Comparison of ENCODE assay signal across 11 cellular contexts in the genomic region with DNA sequence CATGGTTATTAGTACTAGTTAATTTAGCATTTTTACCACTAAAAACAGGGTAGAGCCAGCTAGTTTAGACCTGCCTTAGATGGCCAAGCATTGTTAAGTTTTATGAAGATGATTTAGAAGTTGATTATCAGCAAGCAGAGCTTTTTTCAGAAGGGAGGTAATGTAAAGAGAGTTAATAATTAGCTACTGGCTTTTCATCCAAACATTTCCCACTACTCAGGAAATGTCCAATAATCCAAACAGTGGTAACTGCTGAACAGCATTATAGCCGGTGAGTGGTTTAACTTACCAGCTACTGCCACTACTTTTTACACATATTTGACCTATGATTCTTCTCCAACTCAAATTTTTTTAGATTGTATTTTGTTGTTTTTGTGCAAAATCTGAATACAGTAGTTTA. TPM values are rescaled to one million over a fixed set of nuclear protein-coding genes. Genes with fewer than 3 reads are reported as not detected.
A peak's percentile ranks its signal among the peaks of the same experiment; 100 is the strongest.
DNase-seq lines count a peak whose midpoint lies in the region; ATAC-seq and TF ChIP-seq lines count a peak whose summit lies in the region.
"Had no signal": no experiment of that assay in that cellular context is flagged by ENCODE, and none has a peak within 500 bp of the region (broad histone marks: within the 10 kb centered on the region; RNA-seq: fewer than 3 reads in every experiment).

No MANE protein-coding gene starts in this region.

- H3K79me2 ChIP-seq in DND-41 (ENCODE audit: insufficient read depth, low read length) = peaks cover 67% of the 10 kb centered on the region

- no peaks in the 10 kb centered on the region for H3K36me3 Mint-ChIP-seq in T-cell
- H3K36me3 Mint-ChIP-seq in activated T-helper 2 cell treated with anti-CD3 and anti-CD28 coated beads, Interferon-gamma antibody, Interleukin-2, Interleukin-4, amounts not matched to agents 10 μg/mL and 5 μg/mL and 100 μg/mL, durations not matched to agents 14 hours and 24 hours and 36 hours (ENCODE audit: low read depth) = peaks cover 5% of the 10 kb centered on the region

- H3K27me3 ChIP-seq in DND-41 (ENCODE audit: insufficient read depth, low read length, poor library complexity) (no peaks in the 10 kb centered on the region), iPS-18a (ENCODE audit: control insufficient read depth, insufficient read depth, low read length) (peaks cover 29% of the 10 kb centered on the region), WERI-Rb-1 (ENCODE audit: insufficient read depth, low read depth, severe bottlenecking) (peaks cover 2% of the 10 kb centered on the region)

- peak overlapping the region; percentile 65 to 93 (median 87) for H3K4me3 Mint-ChIP-seq in T-cell
- no peak overlapping the region for H3K4me3 Mint-ChIP-seq in activated T-helper 2 cell treated with anti-CD3 and anti-CD28 coated beads, Interferon-gamma antibody, Interleukin-2, Interleukin-4, amounts not matched to agents 10 μg/mL and 5 μg/mL and 100 μg/mL, durations not matched to agents 14 hours and 24 hours and 36 hours (ENCODE audit: low read depth)

- H3K9ac ChIP-seq in DND-41 (ENCODE audit: low read depth, low read length) = peak overlapping the region; percentile 63
- H3K9ac ChIP-seq in iPS-18a (ENCODE audit: low read length) = peak overlapping the region; percentile 45

- H3K4me1 ChIP-seq in DND-41 (ENCODE audit: insufficient read depth, low read length) (peaks cover 68% of the 10 kb centered on the region), iPS-18a (ENCODE audit: control insufficient read depth, low read depth, low read length) (peaks cover 9% of the 10 kb centered on the region)

- peak overlapping the region; percentile 70 for H3K4me2 ChIP-seq in DND-41 (ENCODE audit: insufficient read depth, low read length)

- H3K36me3 ChIP-seq in DND-41 (ENCODE audit: insufficient read depth, low read length) = 0 out of 2 replicates have a peak, but pooled peaks cover 5% of the 10 kb centered on the region
- no peaks in the 10 kb centered on the region for H3K36me3 ChIP-seq in iPS-18a (ENCODE audit: control insufficient read depth, low read depth, low read length)
- no peaks in the 10 kb centered on the region; the same call in 1 of the 2 replicates for H3K36me3 ChIP-seq in WERI-Rb-1

- no peak for TF ChIP-seq CTCF in DND-41 (IDR thresholded peaks at IDR 0.05; ENCODE audit: borderline replicate concordance, extremely low read depth, low read length, poor library complexity, severe bottlenecking)
- no peak for TF ChIP-seq CTCF in WERI-Rb-1 (IDR thresholded peaks at IDR 0.05; ENCODE audit: low read depth, low read length)

- no peaks in the 10 kb centered on the region for H4K20me1 ChIP-seq in DND-41 (ENCODE audit: insufficient read depth, low read length)

- H3K27ac ChIP-seq in DND-41 (ENCODE audit: low read length) = peak overlapping the region; percentile 74
- no peak overlapping the region for H3K27ac ChIP-seq in iPS-18a (ENCODE audit: low read length)
- H3K27ac ChIP-seq in skin epidermis = peak overlapping the region in 2 of 21 experiments; percentile 87 to 89
- H3K27ac ChIP-seq in WERI-Rb-1 = no peak overlapping the region
- H3K27ac ChIP-seq: SK-N-MC had no signal

- ATAC-seq in DND-41 (ENCODE audit: insufficient read depth, low read depth) = no peak
- no peak for ATAC-seq in T-cell (replicated peaks in 1 of 4)
- ATAC-seq in left lobe of liver = no peak

- no peaks in the 10 kb centered on the region for H3K9me3 Mint-ChIP-seq in T-cell
- H3K9me3 Mint-ChIP-seq in activated T-helper 2 cell treated with anti-CD3 and anti-CD28 coated beads, Interferon-gamma antibody, Interleukin-2, Interleukin-4, amounts not matched to agents 10 μg/mL and 5 μg/mL and 100 μg/mL, durations not matched to agents 14 hours and 24 hours and 36 hours = no peaks in the 10 kb centered on the region

- no peak overlapping the region for H3K27ac Mint-ChIP-seq in T-cell
- H3K27ac Mint-ChIP-seq in activated T-helper 2 cell treated with anti-CD3 and anti-CD28 coated beads, Interferon-gamma antibody, Interleukin-2, Interleukin-4, amounts not matched to agents 10 μg/mL and 5 μg/mL and 100 μg/mL, durations not matched to agents 14 hours and 24 hours and 36 hours = no peak overlapping the region

- H3K4me1 Mint-ChIP-seq in T-cell = peaks cover 15 to 37% (median 25%) of the 10 kb centered on the region in 3 donors
- peaks cover 19% of the 10 kb centered on the region for H3K4me1 Mint-ChIP-seq in activated T-helper 2 cell treated with anti-CD3 and anti-CD28 coated beads, Interferon-gamma antibody, Interleukin-2, Interleukin-4, amounts not matched to agents 10 μg/mL and 5 μg/mL and 100 μg/mL, durations not matched to agents 14 hours and 24 hours and 36 hours (ENCODE audit: low read depth)

- no peak for DNase-seq in DND-41
- no peak for DNase-seq in T-cell
- no peak for DNase-seq in posterior cingulate gyrus
- no peak for DNase-seq in activated T-helper 2 cell treated with anti-CD3 and anti-CD28 coated beads, Interferon-gamma antibody, Interleukin-2, Interleukin-4, amounts not matched to agents 10 μg/mL and 5 μg/mL and 100 μg/mL, durations not matched to agents 14 hours and 24 hours and 36 hours (ENCODE audit: low spot score)
- no peak for DNase-seq in WERI-Rb-1
- no peak for DNase-seq in left lobe of liver (ENCODE audit: low spot score)
- DNase-seq: activated effector memory CD4-positive, alpha-beta T cell treated with anti-CD3 and anti-CD28 coated beads, Interleukin-2, amount 50 U/mL, for 16 hours; NCI-H146 had no signal

- intact Hi-C loops in posterior cingulate gyrus (cut with DNase I) = no loop called here
- intact Hi-C loops in activated T-helper 2 cell treated with anti-CD3 and anti-CD28 coated beads, Interferon-gamma antibody, Interleukin-2, Interleukin-4, amounts not matched to agents 10 μg/mL and 5 μg/mL and 100 μg/mL, durations not matched to agents 14 hours and 24 hours and 36 hours (cut with micrococcal nuclease) = loop anchor here (5.0 kb wide), 3 partner anchors 38 to 128 kb away; no protein-coding TSS in a partner anchor

- H2AFZ ChIP-seq in DND-41 (ENCODE audit: low read depth, low read length) = no peak overlapping the region

- H3K27me3 Mint-ChIP-seq in T-cell = peaks cover 0 to 10% of the 10 kb centered on the region in 2 donors
- H3K27me3 Mint-ChIP-seq in activated T-helper 2 cell treated with anti-CD3 and anti-CD28 coated beads, Interferon-gamma antibody, Interleukin-2, Interleukin-4, amounts not matched to agents 10 μg/mL and 5 μg/mL and 100 μg/mL, durations not matched to agents 14 hours and 24 hours and 36 hours (ENCODE audit: low read depth) = peaks cover 64% of the 10 kb centered on the region

- H3K4me3 ChIP-seq in DND-41 (ENCODE audit: low read depth in 1 of 2, low read length in 2 of 2) (peak overlapping the region; percentile 31 to 64; a peak in 3 of 4 replicates), iPS-18a (ENCODE audit: low read length) (peak overlapping the region; percentile 94), skin epidermis (peak overlapping the region in 5 of 7 experiments; percentile 7 to 54 (median 51)), WERI-Rb-1 (ENCODE audit: low read depth, low read length) (no peak overlapping the region)

- POLR2A ChIA-PET in T-cell (lab: Charles Lee) = no interaction called here

- H3K9me3 ChIP-seq in DND-41 (ENCODE audit: insufficient read depth, low read length, severe bottlenecking) (no peaks in the 10 kb centered on the region), iPS-18a (ENCODE audit: control insufficient read depth, low read depth, low read length) (no peaks in the 10 kb centered on the region), WERI-Rb-1 (ENCODE audit: severe bottlenecking) (no peaks in the 10 kb centered on the region)

- CTCF ChIA-PET in T-cell (lab: Charles Lee) = interaction anchor here (0.6 to 1.5 kb wide), 5 partner anchors 10 to 135 kb away, joined by 3 to 6 read pairs (median 3); no protein-coding TSS in a partner anchor

RNA-seq across cellular contexts. Expression of gene ITGA1, which starts 1.7 kb away (rescaled TPM):
- 10 to 100 TPM in 1 of 5 donors, 1 to 10 TPM in 4; 2.9 to 13.0 (median 6.8) TPM for total RNA-seq in T-cell
- total RNA-seq in activated T-helper 2 cell treated with anti-CD3 and anti-CD28 coated beads, Interferon-gamma antibody, Interleukin-2, Interleukin-4, amounts not matched to agents 10 μg/mL and 5 μg/mL and 100 μg/mL, durations not matched to agents 14 hours and 24 hours and 36 hours = 0.59 and 0.76 TPM in 2 replicates
- total RNA-seq in left lobe of liver = 69.5 TPM

RNA-seq across cellular contexts. Expression of gene PELO, which starts 1.7 kb away (rescaled TPM):
- total RNA-seq in T-cell = 10 to 100 TPM in 3 of 5 donors, 1 to 10 TPM in 2; 7.3 to 18.2 (median 13.8) TPM
- 14.4 and 17.1 TPM in 2 replicates for total RNA-seq in activated T-helper 2 cell treated with anti-CD3 and anti-CD28 coated beads, Interferon-gamma antibody, Interleukin-2, Interleukin-4, amounts not matched to agents 10 μg/mL and 5 μg/mL and 100 μg/mL, durations not matched to agents 14 hours and 24 hours and 36 hours
- 21.0 TPM for total RNA-seq in left lobe of liver
